18 cellular contexts compared by ENCODE assay signal in the genomic region with DNA sequence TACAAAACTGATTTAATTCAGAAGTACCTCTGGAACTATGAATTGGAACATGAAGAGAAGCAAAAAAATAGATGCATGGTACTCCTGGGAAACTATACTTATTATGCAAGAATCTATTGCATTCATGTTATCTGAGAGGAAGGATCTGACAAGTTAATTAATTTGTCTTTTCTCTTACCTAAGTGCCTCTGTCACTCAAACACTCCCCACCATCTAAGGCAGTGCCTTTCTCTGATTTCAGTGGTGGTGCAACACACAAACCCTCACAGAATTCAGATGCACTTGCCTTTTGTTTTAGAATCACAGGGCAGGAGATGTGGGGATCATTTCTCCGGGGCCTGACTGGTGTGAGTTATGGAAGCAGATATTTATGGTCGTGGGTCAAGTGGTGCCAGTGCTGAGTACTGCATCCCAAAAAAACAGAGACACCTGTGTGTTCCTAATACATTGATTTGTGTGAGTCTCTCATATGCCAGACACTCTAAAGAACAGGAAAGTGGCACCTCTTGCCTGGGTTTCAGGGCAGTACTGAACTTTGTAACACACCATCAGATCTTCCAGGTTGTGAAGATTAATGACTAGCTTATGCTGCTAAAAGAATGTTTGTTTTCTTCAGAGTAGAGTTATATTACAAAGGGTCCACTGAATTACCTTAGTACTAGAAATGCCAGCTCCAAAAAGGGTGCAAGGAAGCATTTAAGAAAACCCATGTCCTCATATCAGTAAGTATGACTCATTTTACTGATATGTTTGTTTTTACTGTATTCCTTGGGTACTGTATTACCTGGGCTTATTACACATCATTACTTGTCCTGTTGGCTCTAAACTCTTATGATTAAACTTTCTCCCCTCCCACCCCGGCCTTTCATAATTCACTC. TPM values are rescaled to one million over a fixed set of nuclear protein-coding genes. Genes with fewer than 3 reads are reported as not detected.
DNase-seq lines count a peak whose midpoint lies in the region; ATAC-seq, FAIRE-seq and TF ChIP-seq lines count a peak whose summit lies in the region.
"Had no signal": no experiment of that assay in that cellular context is flagged by ENCODE, and none has a peak within 500 bp of the region (broad histone marks: within the 10 kb centered on the region; RNA-seq: fewer than 3 reads in every experiment).

No MANE protein-coding gene starts in this region.

- intact Hi-C loops in left colon (cut with DNase I, micrococcal nuclease): no loop called here

- peak; percentile 6 for DNase-seq in M059J (ENCODE audit: low read depth)
- DNase-seq in UCSD-AML1 (lab: John Stamatoyannopoulos, UW; ENCODE audit: unreplicated experiment): peak; percentile 9
- no peak for DNase-seq in left colon
- peak; percentile 77 for DNase-seq in small intestine
- no peak for DNase-seq in WTC11 (ENCODE audit: low spot score)
- DNase-seq in cerebellar nuclear complex (lab: John Stamatoyannopoulos, UW): no peak
- DNase-seq: activated CD4-positive, CD25-positive, alpha-beta regulatory T cell treated with anti-CD3 and anti-CD28 coated beads, Interleukin-2, amount 50 U/mL, for 72 hours; EL; mesendoderm; NCI-H1048; NCI-H2081 treated with DMSO at 0.1 percent for 48 hours; NCI-H526; right lobe of liver; stimulated activated naive CD8-positive, alpha-beta T cell treated with anti-CD3 and anti-CD28 coated beads, Interleukin-15, amount 100 ng/mL, for 72 hours had no signal

- no peak overlapping the region for H3K27ac Mint-ChIP-seq in WTC11
- H3K27ac Mint-ChIP-seq: stimulated activated naive CD8-positive, alpha-beta T cell treated with anti-CD3 and anti-CD28 coated beads, Interleukin-15, amount 100 ng/mL, for 72 hours; T-helper 2 cell treated with Interferon-gamma antibody and Interleukin-4, amounts not matched to agents 5 μg/mL and 100 μg/mL, for 36 hours had no signal

- H3K27ac ChIP-seq in small intestine (ENCODE audit: low read depth in 1 of 2, low read length in 1 of 2): peak overlapping the region in 1 of 2 donors; percentile 64
- H3K27ac ChIP-seq: right lobe of liver had no signal

- peaks cover 4% of the 10 kb centered on the region for H3K9me3 Mint-ChIP-seq in WTC11
- H3K9me3 Mint-ChIP-seq: stimulated activated naive CD8-positive, alpha-beta T cell treated with anti-CD3 and anti-CD28 coated beads, Interleukin-15, amount 100 ng/mL, for 72 hours; T-helper 2 cell treated with Interferon-gamma antibody and Interleukin-4, amounts not matched to agents 5 μg/mL and 100 μg/mL, for 36 hours had no signal

- no peaks in the 10 kb centered on the region for H3K36me3 ChIP-seq in small intestine (ENCODE audit: control insufficient read depth in 2 of 2, insufficient read depth in 2 of 2, low read length in 2 of 2)
- H3K36me3 ChIP-seq: right lobe of liver had no signal

- H3K4me3 ChIP-seq in small intestine (ENCODE audit: low read depth in 1 of 2, low read length in 2 of 2): no peak overlapping the region
- H3K4me3 ChIP-seq: right lobe of liver had no signal

- H3K9me3 ChIP-seq in small intestine (ENCODE audit: control insufficient read depth, low read depth): no peaks in the 10 kb centered on the region
- H3K9me3 ChIP-seq: right lobe of liver had no signal

- peaks cover 16% of the 10 kb centered on the region for H3K4me1 Mint-ChIP-seq in WTC11
- H3K4me1 Mint-ChIP-seq: stimulated activated naive CD8-positive, alpha-beta T cell treated with anti-CD3 and anti-CD28 coated beads, Interleukin-15, amount 100 ng/mL, for 72 hours had no signal

- 9 to 48% (median 20%) methylated on average over 3 of the region's 3 CpGs for WGBS in small intestine, 3 donors

- POLR2A ChIA-PET in WTC11 (lab: Charles Lee): no interaction called here

- peaks cover 8% of the 10 kb centered on the region for H3K27me3 Mint-ChIP-seq in WTC11 (ENCODE audit: low read depth)
- H3K27me3 Mint-ChIP-seq: stimulated activated naive CD8-positive, alpha-beta T cell treated with anti-CD3 and anti-CD28 coated beads, Interleukin-15, amount 100 ng/mL, for 72 hours had no signal

- peak; percentile 85 for ATAC-seq in left colon
- ATAC-seq in HG03159 (IDR thresholded peaks at IDR 0.05; ENCODE audit: unreplicated experiment): no peak
- ATAC-seq in WTC11: no peak
- ATAC-seq: stimulated activated naive CD8-positive, alpha-beta T cell treated with anti-CD3 and anti-CD28 coated beads, Interleukin-15, amount 100 ng/mL, for 72 hours had no signal

- H3K4me3 Mint-ChIP-seq in WTC11: no peak overlapping the region
- H3K4me3 Mint-ChIP-seq: stimulated activated naive CD8-positive, alpha-beta T cell treated with anti-CD3 and anti-CD28 coated beads, Interleukin-15, amount 100 ng/mL, for 72 hours; T-helper 2 cell treated with Interferon-gamma antibody and Interleukin-4, amounts not matched to agents 5 μg/mL and 100 μg/mL, for 36 hours had no signal

- peaks cover 2 to 3% of the 10 kb centered on the region in 2 donors for H3K4me1 ChIP-seq in small intestine (ENCODE audit: control insufficient read depth in 2 of 2, insufficient read depth in 1 of 2, low read depth in 1 of 2, low read length in 1 of 2)

- no peak for FAIRE-seq in small intestine (lab: Jason Lieb, UNC)
- FAIRE-seq: H1 had no signal

- no peaks in the 10 kb centered on the region for H3K27me3 ChIP-seq in small intestine (ENCODE audit: control insufficient read depth in 2 of 2, insufficient read depth in 2 of 2, low read length in 2 of 2)
- H3K27me3 ChIP-seq: right lobe of liver had no signal

- TF ChIP-seq CTCF in WTC11 (IDR thresholded peaks at IDR 0.05): no peak

- CTCF ChIA-PET in WTC11 (lab: Charles Lee): no interaction called here

- H3K36me3 Mint-ChIP-seq in WTC11: no peaks in the 10 kb centered on the region

TF ChIP-seq in WTC11, 78 proteins besides CTCF, POLR2A, EP300 and RAD21:
- TF ChIP-seq TEAD4 (CRISPR knock-in tag; IDR thresholded peaks at IDR 0.05): no peak
- TF ChIP-seq TCF7 (CRISPR knock-in tag; IDR thresholded peaks at IDR 0.05; ENCODE audit: low read depth): no peak
- TF ChIP-seq, protein P1, sequence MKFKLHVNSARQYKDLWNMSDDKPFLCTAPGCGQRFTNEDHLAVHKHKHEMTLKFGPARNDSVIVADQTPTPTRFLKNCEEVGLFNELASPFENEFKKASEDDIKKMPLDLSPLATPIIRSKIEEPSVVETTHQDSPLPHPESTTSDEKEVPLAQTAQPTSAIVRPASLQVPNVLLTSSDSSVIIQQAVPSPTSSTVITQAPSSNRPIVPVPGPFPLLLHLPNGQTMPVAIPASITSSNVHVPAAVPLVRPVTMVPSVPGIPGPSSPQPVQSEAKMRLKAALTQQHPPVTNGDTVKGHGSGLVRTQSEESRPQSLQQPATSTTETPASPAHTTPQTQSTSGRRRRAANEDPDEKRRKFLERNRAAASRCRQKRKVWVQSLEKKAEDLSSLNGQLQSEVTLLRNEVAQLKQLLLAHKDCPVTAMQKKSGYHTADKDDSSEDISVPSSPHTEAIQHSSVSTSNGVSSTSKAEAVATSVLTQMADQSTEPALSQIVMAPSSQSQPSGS (CRISPR knock-in tag; IDR thresholded peaks at IDR 0.05; ENCODE audit: borderline replicate concordance, low read depth): no peak

RNA-seq across cellular contexts. Expression of gene C9orf72, which starts 52.7 kb away (rescaled TPM):
- total RNA-seq in M059J (2014; rRNA removed; shearing (Covaris generic)): 2.9 and 5.8 TPM in 2 replicates
- total RNA-seq in left colon (10 to 100 TPM; 10.7 to 13.4 TPM), WTC11 (2021) (21.5 to 23.1 TPM (median 21.5 TPM) in 3 replicates)
- 1 to 10 TPM; 4.2 to 6.0 (median 4.6) TPM for polyA plus RNA-seq in small intestine
- total RNA-seq: SK-MEL-5 had no signal

Comparison
In these comparisons a context has a peak if more than half of its experiments do, and no peak if none do; other contexts are left out.
1. DNase-seq: peak in M059J (single experiment), UCSD-AML1 (single experiment) and small intestine (single experiment); none in left colon (0 of 2), WTC11 (single experiment) and cerebellar nuclear complex (0 of 2).